ENCODE assay signal across 2 cellular contexts in the genomic region with DNA sequence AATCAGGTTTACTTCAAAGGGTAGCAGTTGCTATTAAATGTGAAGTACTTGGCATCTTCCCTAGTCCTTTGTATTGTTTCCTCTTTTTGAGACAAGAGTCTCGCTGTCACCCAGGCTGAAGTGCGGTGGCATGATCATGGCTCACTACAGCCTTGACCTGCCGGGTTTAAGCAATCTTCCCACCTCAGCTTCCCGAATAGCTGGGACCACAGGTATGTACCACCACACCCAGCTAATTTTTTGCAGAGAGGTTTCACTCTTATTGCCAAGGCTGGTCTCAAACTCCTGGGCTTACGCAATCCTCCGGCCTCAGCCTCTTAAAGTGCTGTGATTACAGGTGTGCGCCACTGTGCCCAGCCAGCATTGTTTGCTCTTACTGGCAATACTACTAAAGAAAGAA.
TF ChIP-seq lines count a peak whose summit lies in the region.

No MANE protein-coding gene starts in this region.

TF ChIP-seq in HCT116, 20 proteins besides CTCF, POLR2A, EP300 and RAD21 (continued from another document):
- TF ChIP-seq, protein P1, sequence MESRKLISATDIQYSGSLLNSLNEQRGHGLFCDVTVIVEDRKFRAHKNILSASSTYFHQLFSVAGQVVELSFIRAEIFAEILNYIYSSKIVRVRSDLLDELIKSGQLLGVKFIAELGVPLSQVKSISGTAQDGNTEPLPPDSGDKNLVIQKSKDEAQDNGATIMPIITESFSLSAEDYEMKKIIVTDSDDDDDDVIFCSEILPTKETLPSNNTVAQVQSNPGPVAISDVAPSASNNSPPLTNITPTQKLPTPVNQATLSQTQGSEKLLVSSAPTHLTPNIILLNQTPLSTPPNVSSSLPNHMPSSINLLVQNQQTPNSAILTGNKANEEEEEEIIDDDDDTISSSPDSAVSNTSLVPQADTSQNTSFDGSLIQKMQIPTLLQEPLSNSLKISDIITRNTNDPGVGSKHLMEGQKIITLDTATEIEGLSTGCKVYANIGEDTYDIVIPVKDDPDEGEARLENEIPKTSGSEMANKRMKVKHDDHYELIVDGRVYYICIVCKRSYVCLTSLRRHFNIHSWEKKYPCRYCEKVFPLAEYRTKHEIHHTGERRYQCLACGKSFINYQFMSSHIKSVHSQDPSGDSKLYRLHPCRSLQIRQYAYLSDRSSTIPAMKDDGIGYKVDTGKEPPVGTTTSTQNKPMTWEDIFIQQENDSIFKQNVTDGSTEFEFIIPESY (IDR thresholded peaks at IDR 0.05; ENCODE audit: extremely low read depth, insufficient replicate concordance, low read length) = no peak
- TF ChIP-seq SP1 (IDR thresholded peaks at IDR 0.05; ENCODE audit: low read depth) (no peak), CEBPB (IDR thresholded peaks at IDR 0.05; ENCODE audit: low read depth) (0 out of 2 replicates have a peak, but pooled peaks have one; percentile 33)

TF ChIP-seq in SK-N-SH treated with all-trans-retinoic acid at 6 μM for 48 hours, 23 proteins besides CTCF, POLR2A, EP300 and RAD21 (continued from another document):
- TF ChIP-seq, protein P2, sequence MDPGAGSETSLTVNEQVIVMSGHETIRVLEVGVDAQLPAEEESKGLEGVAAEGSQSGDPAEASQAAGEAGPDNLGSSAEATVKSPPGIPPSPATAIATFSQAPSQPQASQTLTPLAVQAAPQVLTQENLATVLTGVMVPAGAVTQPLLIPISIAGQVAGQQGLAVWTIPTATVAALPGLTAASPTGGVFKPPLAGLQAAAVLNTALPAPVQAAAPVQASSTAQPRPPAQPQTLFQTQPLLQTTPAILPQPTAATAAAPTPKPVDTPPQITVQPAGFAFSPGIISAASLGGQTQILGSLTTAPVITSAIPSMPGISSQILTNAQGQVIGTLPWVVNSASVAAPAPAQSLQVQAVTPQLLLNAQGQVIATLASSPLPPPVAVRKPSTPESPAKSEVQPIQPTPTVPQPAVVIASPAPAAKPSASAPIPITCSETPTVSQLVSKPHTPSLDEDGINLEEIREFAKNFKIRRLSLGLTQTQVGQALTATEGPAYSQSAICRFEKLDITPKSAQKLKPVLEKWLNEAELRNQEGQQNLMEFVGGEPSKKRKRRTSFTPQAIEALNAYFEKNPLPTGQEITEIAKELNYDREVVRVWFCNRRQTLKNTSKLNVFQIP (CRISPR knock-in tag; IDR thresholded peaks at IDR 0.05; ENCODE audit: borderline replicate concordance, low read depth) = no peak
- no peak for TF ChIP-seq CSDC2 (CRISPR knock-in tag; IDR thresholded peaks at IDR 0.05)
- TF ChIP-seq ESRRG (CRISPR knock-in tag; IDR thresholded peaks at IDR 0.05) = no peak
- TF ChIP-seq TCF4 (CRISPR knock-in tag; IDR thresholded peaks at IDR 0.05; ENCODE audit: borderline replicate concordance) = no peak
- TF ChIP-seq GLIS3 (CRISPR knock-in tag; IDR thresholded peaks at IDR 0.05) = no peak
